ENCODE assay signal across 8 cellular contexts in the genomic region with DNA sequence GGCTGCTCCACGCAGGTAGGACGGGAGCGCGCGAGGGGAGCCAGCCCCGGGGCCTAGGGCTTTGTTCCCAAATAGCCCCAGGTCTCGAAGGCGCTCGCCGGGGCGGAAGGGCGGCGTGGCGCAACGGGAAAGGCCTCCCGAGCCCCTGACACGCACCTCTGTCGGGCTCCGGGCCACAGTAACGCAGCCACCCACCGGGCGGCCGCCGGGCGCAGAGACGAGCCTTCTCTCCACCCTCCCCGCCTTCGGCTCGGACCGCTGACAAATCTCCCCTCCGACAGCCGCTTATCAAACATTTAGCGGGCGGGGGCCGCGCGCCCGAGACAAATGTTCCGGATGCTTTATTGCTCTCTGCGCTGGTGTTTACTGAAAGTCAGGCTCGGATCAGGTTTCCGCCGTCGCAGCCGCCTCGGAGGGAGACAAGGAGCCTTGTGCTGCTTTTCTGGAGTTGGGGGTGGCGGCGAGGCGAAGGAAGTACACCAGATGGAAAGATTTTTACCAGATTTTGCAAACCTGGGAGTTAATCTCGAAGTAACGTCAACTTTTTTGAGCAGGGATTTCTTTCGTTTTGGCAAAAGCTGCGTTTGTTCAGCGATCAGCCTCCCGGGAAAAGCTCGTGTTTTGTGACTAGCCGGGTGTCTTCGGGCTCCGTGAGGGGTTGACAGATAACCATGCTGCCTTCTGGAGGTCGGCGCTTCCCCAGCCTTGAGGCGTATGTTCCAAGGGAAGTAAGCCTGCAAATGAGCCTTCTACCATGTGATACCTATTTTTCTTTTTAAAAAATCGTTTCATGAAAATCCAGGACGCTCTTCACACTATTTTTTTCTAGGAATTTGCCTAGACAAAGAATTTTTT. TPM values are rescaled to one million over a fixed set of nuclear protein-coding genes. Genes with fewer than 3 reads are reported as not detected.
A peak's percentile ranks its signal among the peaks of the same experiment; 100 is the strongest.
DNase-seq lines count a peak whose midpoint lies in the region; ATAC-seq and TF ChIP-seq lines count a peak whose summit lies in the region.

No MANE protein-coding gene starts in this region.

- H3K4me3 ChIP-seq in PC-9 (peak overlapping the region; percentile 66), neuron (ENCODE audit: low read length) (peak overlapping the region; percentile 97), urinary bladder (ENCODE audit: low read depth, low read length) (peak overlapping the region; percentile 91)

- H3K9me3 ChIP-seq in CD4-positive, alpha-beta T cell (ENCODE audit: control insufficient read depth, low read length), result no peaks in the 10 kb centered on the region
- no peaks in the 10 kb centered on the region for H3K9me3 ChIP-seq in PC-9 (ENCODE audit: insufficient read depth, low read depth)
- no peaks in the 10 kb centered on the region for H3K9me3 ChIP-seq in neuron (ENCODE audit: low read length)

- H3K36me3 ChIP-seq in PC-9 (ENCODE audit: low read depth) (no peaks in the 10 kb centered on the region; the same call in 1 of the 2 replicates), neuron (ENCODE audit: insufficient read depth, low read length) (peaks cover 63% of the 10 kb centered on the region), urinary bladder (ENCODE audit: insufficient read depth) (no peaks in the 10 kb centered on the region)

- H2AFZ ChIP-seq in PC-9 (peak overlapping the region; percentile 78), neuron (ENCODE audit: low read depth, low read length) (no peak overlapping the region)

- no peaks in the 10 kb centered on the region for H3K9me2 ChIP-seq in PC-9 (ENCODE audit: insufficient read depth)

- peaks cover 71% of the 10 kb centered on the region for H3K4me1 Mint-ChIP-seq in CD4-positive, alpha-beta T cell (ENCODE audit: low read depth)

- H3K4me1 ChIP-seq in PC-9 (replicated peaks; ENCODE audit: insufficient read depth) (peaks cover 30% of the 10 kb centered on the region), neuron (ENCODE audit: insufficient read depth, low read length) (peaks cover 31% of the 10 kb centered on the region), urinary bladder (ENCODE audit: insufficient read depth) (peaks cover 2% of the 10 kb centered on the region)

- WGBS in urinary bladder, result under 1% methylated on average over 64 of the region's 64 CpGs

- peaks cover 37% of the 10 kb centered on the region for H4K20me1 ChIP-seq in PC-9 (ENCODE audit: insufficient read depth)

- H3K4me2 ChIP-seq in PC-9, result peak overlapping the region; percentile 100

- H3K9me3 Mint-ChIP-seq in CD4-positive, alpha-beta T cell, result no peaks in the 10 kb centered on the region

- peak overlapping the region; percentile 89 for H3K4me3 Mint-ChIP-seq in CD4-positive, alpha-beta T cell

- peaks cover 15% of the 10 kb centered on the region for H3K36me3 Mint-ChIP-seq in CD4-positive, alpha-beta T cell (ENCODE audit: low read depth)

- H3K27ac ChIP-seq in CD4-positive, alpha-beta T cell (ENCODE audit: low read depth, low read length), result peak overlapping the region; percentile 61
- H3K27ac ChIP-seq in PC-9 (peak overlapping the region; percentile 82), urinary bladder (ENCODE audit: low read depth) (peak overlapping the region; percentile 97)

- peaks cover 13% of the 10 kb centered on the region; the same call in 1 of the 2 replicates for H3F3A ChIP-seq in PC-9 (ENCODE audit: insufficient read depth, low read depth)

- H3K27ac Mint-ChIP-seq in CD4-positive, alpha-beta T cell, result peak overlapping the region; percentile 87

- TSS peak; percentile 46 for BruUV-seq in PC-9 (replicated peaks; lab: Mats Ljungman, UMichigan)

- intact Hi-C loops in CD4-positive, alpha-beta T cell (cut with DNase I, micrococcal nuclease), result loop anchor here (5.0 to 10.0 kb wide), 6 partner anchors 148 to 1970 kb away; a partner anchor contains a TSS
- intact Hi-C loops in PC-9 (cut with micrococcal nuclease; ENCODE audit: unreplicated experiment), result loop anchor here (5.0 to 10.0 kb wide), 5 partner anchors 150 to 1242 kb away; a partner anchor contains a TSS

- H3K27me3 Mint-ChIP-seq in CD4-positive, alpha-beta T cell, result peaks cover 12% of the 10 kb centered on the region

- H3K27me3 ChIP-seq in CD4-positive, alpha-beta T cell (ENCODE audit: control insufficient read depth, insufficient read depth, low read length), result no peaks in the 10 kb centered on the region
- H3K27me3 ChIP-seq in PC-9 (ENCODE audit: insufficient read depth, low read depth), result no peaks in the 10 kb centered on the region
- no peaks in the 10 kb centered on the region for H3K27me3 ChIP-seq in neuron (ENCODE audit: insufficient read depth, low read length)

- no peak for TF ChIP-seq CTCF in CD4-positive, alpha-beta T cell (IDR thresholded peaks at IDR 0.05)
- no peak for TF ChIP-seq CTCF in PC-9 (conservative IDR thresholded peaks at IDR 0.05)

- peaks cover 54% of the 10 kb centered on the region for H3K79me2 ChIP-seq in PC-9 (ENCODE audit: low read depth)

- POLR2A ChIA-PET in CD4-positive, alpha-beta T cell (lab: Charles Lee), result interaction anchor here (1.2 kb wide), 2 partner anchors 154 to 159 kb away, joined by 3 read pairs; a partner anchor contains a TSS
- POLR2A ChIA-PET in PC-9 (lab: Charles Lee; ENCODE audit: unreplicated experiment), result interaction anchor here (0.6 kb wide), 2 partner anchors 12 to 1411 kb away, joined by 4 to 11 read pairs; no protein-coding TSS in a partner anchor

- CTCF ChIA-PET in CD4-positive, alpha-beta T cell (lab: Charles Lee), result interaction anchor here (2.2 kb wide), 1 partner anchor 22 kb away, joined by 4 read pairs; no protein-coding TSS in a partner anchor
- CTCF ChIA-PET in PC-9 (lab: Charles Lee), result no interaction called here

- DNase-seq in CD4-positive, alpha-beta T cell, result peak; percentile 25 to 65 (median 42)
- DNase-seq in PC-9 (peak; percentile 61 to 63), activated gamma-delta T cell treated with Interleukin-2 at 50 U/mL for 16 hours (peak; percentile 39), foreskin melanocyte (peak; percentile 61)

- peak; percentile 7 for ATAC-seq in CD4-positive, alpha-beta T cell (ENCODE audit: poor library complexity)
- ATAC-seq in GM19324 (IDR thresholded peaks at IDR 0.05; ENCODE audit: low FRiP score, unreplicated experiment) (peak; percentile 35), HG03342 (IDR thresholded peaks at IDR 0.05; ENCODE audit: unreplicated experiment) (peak; percentile 35)

RNA-seq across cellular contexts. Expression of a gene that starts 1.0 kb away (rescaled TPM):
- 10 to 100 TPM; 15.8 to 15.9 TPM for total RNA-seq in CD4-positive, alpha-beta T cell
- total RNA-seq in PC-9 (2021) (14.2 and 14.6 TPM in 2 replicates), urinary bladder (23.1 TPM)
- 21.2 TPM for polyA plus RNA-seq in urinary bladder

Comparison
In these comparisons a context has a peak if more than half of its experiments do, and no peak if none do; other contexts are left out.
1. Peak in every context shown above with its lines: DNase-seq, ATAC-seq, H3K4me3 ChIP-seq and H3K27ac ChIP-seq.